ENCODE assay signal across 22 cellular contexts in the genomic region with DNA sequence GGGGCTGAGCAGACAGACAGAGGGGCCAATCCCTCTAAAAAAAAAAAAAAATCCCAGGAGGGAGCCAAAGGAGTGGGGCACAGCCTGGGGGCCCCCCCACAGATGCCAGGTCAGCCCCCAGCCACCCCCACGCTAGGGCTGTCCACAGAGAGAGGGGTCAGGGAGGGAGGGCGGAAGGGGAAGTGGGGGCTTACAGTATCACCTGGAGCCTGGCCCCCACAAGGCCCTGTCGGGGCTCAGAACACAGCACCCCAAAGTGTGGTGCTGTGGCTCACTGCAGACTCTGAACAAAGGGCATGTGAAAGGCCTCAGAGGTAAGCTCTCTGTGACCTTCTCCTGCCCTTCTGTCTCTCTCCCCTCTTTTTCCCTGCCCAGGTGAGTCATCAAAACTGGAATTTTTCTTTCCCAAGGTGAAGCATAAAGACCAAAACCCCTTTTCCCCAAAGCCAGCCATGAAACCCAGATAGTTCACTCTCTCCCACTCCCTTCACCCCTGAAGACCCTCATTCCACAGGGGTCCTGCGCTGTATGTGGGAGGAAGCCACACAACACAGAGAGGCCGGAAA. TPM values are rescaled to one million over a fixed set of nuclear protein-coding genes. Genes with fewer than 3 reads are reported as not detected.
DNase-seq lines count a peak whose midpoint lies in the region; ATAC-seq and TF ChIP-seq lines count a peak whose summit lies in the region.
"Had no signal": no experiment of that assay in that cellular context is flagged by ENCODE, and none has a peak within 500 bp of the region (broad histone marks: within the 10 kb centered on the region; RNA-seq: fewer than 3 reads in every experiment).

No MANE protein-coding gene starts in this region.

- H3K9me3 ChIP-seq in Caco-2 (no peaks in the 10 kb centered on the region), lower lobe of right lung (no peaks in the 10 kb centered on the region), gastrocnemius medialis (no peaks in the 10 kb centered on the region)
- H3K9me3 ChIP-seq: esophagus muscularis mucosa, right lobe of liver, uterus had no signal

- H3K27me3 ChIP-seq in Caco-2 (replicated peaks; ENCODE audit: control insufficient read depth, insufficient read depth, low read length), result no peaks in the 10 kb centered on the region
- no peaks in the 10 kb centered on the region for H3K27me3 ChIP-seq in lower lobe of right lung (ENCODE audit: low read depth)
- H3K27me3 ChIP-seq in gastrocnemius medialis, result no peaks in the 10 kb centered on the region
- H3K27me3 ChIP-seq: esophagus muscularis mucosa, right lobe of liver, uterus had no signal

- intact Hi-C loops in Caco-2 (cut with micrococcal nuclease; ENCODE audit: unreplicated experiment) (no loop called here), lower lobe of right lung (cut with DNase I) (no loop called here), gastrocnemius medialis (cut with DNase I; ENCODE audit: low total_unique reads) (no loop called here)

- H3K36me3 ChIP-seq in Caco-2 (ENCODE audit: control insufficient read depth, insufficient read depth, low read length) (peaks cover 2% of the 10 kb centered on the region), lower lobe of right lung (no peaks in the 10 kb centered on the region), gastrocnemius medialis (no peaks in the 10 kb centered on the region)
- H3K36me3 ChIP-seq: right lobe of liver, uterus had no signal

- no peak for ATAC-seq in lower lobe of right lung
- no peak for ATAC-seq in gastrocnemius medialis
- ATAC-seq in HG03457 (IDR thresholded peaks at IDR 0.05; ENCODE audit: unreplicated experiment), result no peak
- no peak for ATAC-seq in activated T-cell treated with anti-CD3 and anti-CD28 coated beads, Interleukin-2, amount 50 U/mL, for 72 hours (replicated peaks in 1 of 2)
- no peak for ATAC-seq in activated naive CD8-positive, alpha-beta T cell treated with anti-CD3 and anti-CD28 coated beads, Interleukin-2, amount 50 U/mL, for 24 hours
- ATAC-seq: activated CD4-positive, alpha-beta T cell treated with anti-CD3 and anti-CD28 coated beads for 36 hours; left colon; naive thymus-derived CD4-positive, alpha-beta T cell had no signal

- H3K27me3 Mint-ChIP-seq in Caco-2 (ENCODE audit: insufficient read depth, unreplicated experiment), result no peaks in the 10 kb centered on the region
- no peaks in the 10 kb centered on the region for H3K27me3 Mint-ChIP-seq in activated T-cell treated with anti-CD3 and anti-CD28 coated beads, Interleukin-2, amount 50 U/mL, for 72 hours (ENCODE audit: low read depth)
- H3K27me3 Mint-ChIP-seq in activated naive CD8-positive, alpha-beta T cell treated with anti-CD3 and anti-CD28 coated beads, Interleukin-2, amount 50 U/mL, for 24 hours, result no peaks in the 10 kb centered on the region
- H3K27me3 Mint-ChIP-seq: activated CD4-positive, alpha-beta T cell treated with anti-CD3 and anti-CD28 coated beads for 36 hours had no signal

- in situ Hi-C loops in gastrocnemius medialis (cut with MboI; ENCODE audit: low sequenced_read_pairs in 4 of 4), result loop anchor here in 2 of 4 donors (25.0 kb wide), 2 partner anchors 294 to 319 kb away; a partner anchor contains a TSS

- H3K27ac ChIP-seq in lower lobe of right lung, result no peak overlapping the region
- peak overlapping the region; percentile 97 to 100 (median 100) for H3K27ac ChIP-seq in gastrocnemius medialis
- H3K27ac ChIP-seq: right lobe of liver had no signal

- no TSS peak for BruUV-seq in Caco-2 (replicated peaks; lab: Mats Ljungman, UMichigan)

- H3K4me3 ChIP-seq in Caco-2 (ENCODE audit: low read depth, low read length) (no peak overlapping the region), lower lobe of right lung (no peak overlapping the region), gastrocnemius medialis (no peak overlapping the region), foreskin fibroblast (ENCODE audit: low read depth in 1 of 2, low read length in 2 of 2) (no peak overlapping the region)
- H3K4me3 ChIP-seq: esophagus muscularis mucosa, right lobe of liver, uterus had no signal

- TF ChIP-seq CTCF in Caco-2 (IDR thresholded peaks at IDR 0.05; ENCODE audit: insufficient read depth in 1 of 2, low read depth in 1 of 2, low read length in 1 of 2, severe bottlenecking in 1 of 2, unreplicated experiment in 1 of 2), result no peak
- no peak for TF ChIP-seq CTCF in lower lobe of right lung (IDR thresholded peaks at IDR 0.05)
- TF ChIP-seq CTCF in gastrocnemius medialis (IDR thresholded peaks at IDR 0.05 in 4 of 5, conservative IDR thresholded peaks at IDR 0.05 in 1 of 5), result no peak
- no peak for TF ChIP-seq CTCF in foreskin fibroblast (IDR thresholded peaks at IDR 0.05; ENCODE audit: low read depth, low read length)

- CTCF ChIA-PET in Caco-2 (lab: Charles Lee), result no interaction called here

- H3K9me3 Mint-ChIP-seq in Caco-2 (ENCODE audit: unreplicated experiment), result no peaks in the 10 kb centered on the region
- no peaks in the 10 kb centered on the region for H3K9me3 Mint-ChIP-seq in activated T-cell treated with anti-CD3 and anti-CD28 coated beads, Interleukin-2, amount 50 U/mL, for 72 hours
- no peaks in the 10 kb centered on the region for H3K9me3 Mint-ChIP-seq in activated naive CD8-positive, alpha-beta T cell treated with anti-CD3 and anti-CD28 coated beads, Interleukin-2, amount 50 U/mL, for 24 hours

- H3K4me1 ChIP-seq in Caco-2 (peaks cover 53% of the 10 kb centered on the region), lower lobe of right lung (peaks cover 21% of the 10 kb centered on the region), gastrocnemius medialis (peaks cover 97 to 100% of the 10 kb centered on the region in 2 donors)

- POLR2A ChIA-PET in Caco-2 (lab: Charles Lee), result no interaction called here

- peaks cover 59% of the 10 kb centered on the region for H3K36me3 Mint-ChIP-seq in Caco-2 (ENCODE audit: insufficient read depth, unreplicated experiment)
- no peaks in the 10 kb centered on the region for H3K36me3 Mint-ChIP-seq in activated T-cell treated with anti-CD3 and anti-CD28 coated beads, Interleukin-2, amount 50 U/mL, for 72 hours (ENCODE audit: insufficient read depth in 2 of 2)
- no peaks in the 10 kb centered on the region for H3K36me3 Mint-ChIP-seq in activated naive CD8-positive, alpha-beta T cell treated with anti-CD3 and anti-CD28 coated beads, Interleukin-2, amount 50 U/mL, for 24 hours (ENCODE audit: low read depth)
- H3K36me3 Mint-ChIP-seq: naive thymus-derived CD4-positive, alpha-beta T cell had no signal

- no peak overlapping the region for H3K4me3 Mint-ChIP-seq in Caco-2 (ENCODE audit: unreplicated experiment)
- no peak overlapping the region for H3K4me3 Mint-ChIP-seq in activated T-cell treated with anti-CD3 and anti-CD28 coated beads, Interleukin-2, amount 50 U/mL, for 72 hours
- no peak overlapping the region for H3K4me3 Mint-ChIP-seq in activated naive CD8-positive, alpha-beta T cell treated with anti-CD3 and anti-CD28 coated beads, Interleukin-2, amount 50 U/mL, for 24 hours
- H3K4me3 Mint-ChIP-seq: activated CD4-positive, alpha-beta T cell treated with anti-CD3 and anti-CD28 coated beads for 36 hours had no signal

- DNase-seq in Caco-2, result no peak
- peak; percentile 58 for DNase-seq in SW480 (ENCODE audit: low spot score)
- DNase-seq in lower lobe of right lung, result peak; percentile 20
- DNase-seq in gastrocnemius medialis, result peak; percentile 1 to 17
- DNase-seq in foreskin fibroblast, result no peak
- no peak for DNase-seq in activated T-cell treated with anti-CD3 and anti-CD28 coated beads, Interleukin-2, amount 50 U/mL, for 72 hours
- no peak for DNase-seq in activated naive CD8-positive, alpha-beta T cell treated with anti-CD3 and anti-CD28 coated beads, Interleukin-2, amount 50 U/mL, for 24 hours
- DNase-seq: activated CD4-positive, alpha-beta T cell treated with anti-CD3 and anti-CD28 coated beads for 36 hours; activated T-cell treated with anti-CD3 and anti-CD28 coated beads, Interleukin-2, amount 50 U/mL, for 48 hours; AML-193; cortex of kidney; DMS153; IMR-90; left colon; naive thymus-derived CD4-positive, alpha-beta T cell; NCI-H2107; right lobe of liver; SHP77 treated with DMSO at 0.1 percent for 48 hours; stimulated activated CD4-positive, alpha-beta T cell treated with anti-CD3 and anti-CD28 coated beads, Interleukin-4, amount 100 ng/mL, for 1 hour; uterus had no signal

- H3K4me1 Mint-ChIP-seq in Caco-2 (ENCODE audit: low read depth, unreplicated experiment), result peaks cover 37% of the 10 kb centered on the region
- peaks cover 19% of the 10 kb centered on the region for H3K4me1 Mint-ChIP-seq in activated T-cell treated with anti-CD3 and anti-CD28 coated beads, Interleukin-2, amount 50 U/mL, for 72 hours (ENCODE audit: low read depth)
- H3K4me1 Mint-ChIP-seq in activated naive CD8-positive, alpha-beta T cell treated with anti-CD3 and anti-CD28 coated beads, Interleukin-2, amount 50 U/mL, for 24 hours, result peaks cover 10% of the 10 kb centered on the region

- H3K27ac Mint-ChIP-seq in Caco-2 (ENCODE audit: unreplicated experiment), result peak overlapping the region; percentile 70
- no peak overlapping the region for H3K27ac Mint-ChIP-seq in activated T-cell treated with anti-CD3 and anti-CD28 coated beads, Interleukin-2, amount 50 U/mL, for 72 hours
- H3K27ac Mint-ChIP-seq in activated naive CD8-positive, alpha-beta T cell treated with anti-CD3 and anti-CD28 coated beads, Interleukin-2, amount 50 U/mL, for 24 hours, result no peak overlapping the region
- H3K27ac Mint-ChIP-seq: activated CD4-positive, alpha-beta T cell treated with anti-CD3 and anti-CD28 coated beads for 36 hours had no signal

- no peak for TF ChIP-seq POLR2A in gastrocnemius medialis (IDR thresholded peaks at IDR 0.05)

RNA-seq across cellular contexts. Expression of a gene that starts 13.9 kb away (rescaled TPM):
- total RNA-seq in Caco-2 (2022), result 198 and 205 TPM in 2 replicates
- 33.9 TPM for total RNA-seq in lower lobe of right lung
- total RNA-seq in gastrocnemius medialis, result 1,000 to 10,000 TPM; 1,150 to 2,167 (median 1,736) TPM
- 100 to 1,000 TPM in 1 of 2 donors, 10 to 100 TPM in 1; 87.3 to 127 TPM for total RNA-seq in activated T-cell treated with anti-CD3 and anti-CD28 coated beads, Interleukin-2, amount 50 U/mL, for 72 hours

Comparison
In these comparisons a context has a peak if more than half of its experiments do, and no peak if none do; other contexts are left out.
1. DNase-seq: peak in SW480 (single experiment), lower lobe of right lung (single experiment) and gastrocnemius medialis (2 of 2); none in Caco-2 (0 of 2), foreskin fibroblast (0 of 2), activated T-cell treated with anti-CD3 and anti-CD28 coated beads, Interleukin-2, amount 50 U/mL, for 72 hours (0 of 2) and activated naive CD8-positive, alpha-beta T cell treated with anti-CD3 and anti-CD28 coated beads, Interleukin-2, amount 50 U/mL, for 24 hours (single experiment).